ENCODE assay signal across 17 cellular contexts in the genomic region with DNA sequence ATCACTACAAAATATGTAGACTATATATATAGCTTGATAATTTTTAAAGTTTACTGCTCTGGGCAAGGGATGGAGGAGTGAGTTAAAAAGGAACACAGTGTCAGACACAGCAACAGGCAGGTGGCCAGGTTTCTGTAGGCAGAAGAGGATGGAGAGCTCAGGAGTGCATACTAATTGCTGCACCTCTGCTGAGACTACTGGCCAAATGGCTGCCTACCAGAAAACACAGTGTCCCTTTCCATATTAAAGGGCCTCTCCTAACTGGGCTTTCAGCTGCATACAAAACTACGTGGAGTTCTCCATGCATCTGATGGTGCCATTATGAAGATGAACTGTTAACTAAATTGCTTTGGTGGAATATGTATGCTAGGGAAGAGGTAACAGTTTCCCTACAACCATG. TPM values are rescaled to one million over a fixed set of nuclear protein-coding genes. Genes with fewer than 3 reads are reported as not detected.
DNase-seq lines count a peak whose midpoint lies in the region; ATAC-seq and TF ChIP-seq lines count a peak whose summit lies in the region.
"Had no signal": no experiment of that assay in that cellular context is flagged by ENCODE, and none has a peak within 500 bp of the region (broad histone marks: within the 10 kb centered on the region; RNA-seq: fewer than 3 reads in every experiment).

No MANE protein-coding gene starts in this region.

- H2BK5ac ChIP-seq in mesendoderm (ENCODE audit: low read length): no peak overlapping the region

- no peaks in the 10 kb centered on the region for H3K79me1 ChIP-seq in mesendoderm (ENCODE audit: low read length)

- no peaks in the 10 kb centered on the region for H3K4me1 ChIP-seq in mesendoderm (ENCODE audit: control insufficient read depth, low read depth, low read length)
- H3K4me1 ChIP-seq: sigmoid colon had no signal

- H3K27me3 ChIP-seq in mesendoderm (ENCODE audit: insufficient read depth, low read length, poor library complexity): no peaks in the 10 kb centered on the region
- H3K27me3 ChIP-seq: sigmoid colon had no signal

- no peak overlapping the region for H3K23ac ChIP-seq in mesendoderm (ENCODE audit: low read length)

- H3K4me3 Mint-ChIP-seq in brain (peak overlapping the region in 2 of 5 experiments; percentile 82 to 90), mesothelial cell of epicardium (no peak overlapping the region), HFFc6 (no peak overlapping the region)
- H3K4me3 Mint-ChIP-seq: activated naive CD4-positive, alpha-beta T cell treated with anti-CD3 and anti-CD28 coated beads, Interleukin-2, amount 50 U/mL, for 24 hours had no signal

- peak overlapping the region in 3 of 5 experiments; percentile 31 to 97 (median 85) for H3K27ac Mint-ChIP-seq in brain
- H3K27ac Mint-ChIP-seq in mesothelial cell of epicardium: peak overlapping the region; percentile 68
- no peak overlapping the region for H3K27ac Mint-ChIP-seq in HFFc6
- H3K27ac Mint-ChIP-seq: activated naive CD4-positive, alpha-beta T cell treated with anti-CD3 and anti-CD28 coated beads, Interleukin-2, amount 50 U/mL, for 24 hours had no signal

- no peak overlapping the region for H3K18ac ChIP-seq in mesendoderm (ENCODE audit: low read length)

- H2BK15ac ChIP-seq in mesendoderm (replicated peaks; ENCODE audit: low read depth): no peak overlapping the region

- DNase-seq in left ventricle myocardium superior: no peak
- DNase-seq in cardiac septum (ENCODE audit: low spot score): no peak
- no peak for DNase-seq in mesothelial cell of epicardium (ENCODE audit: low spot score in 2 of 2, unreplicated experiment in 2 of 2)
- DNase-seq in mesendoderm: no peak
- DNase-seq in HFFc6: no peak
- no peak for DNase-seq in NOMO-1 treated with DMSO at 0.1 percent for 48 hours (lab: John Stamatoyannopoulos, UW; ENCODE audit: unreplicated experiment)
- DNase-seq: ACHN; activated CD4-positive, CD25-positive, alpha-beta regulatory T cell treated with anti-CD3 and anti-CD28 coated beads, Interleukin-2, amount 50 U/mL, for 72 hours; cortex of kidney; GDM1; NCI-H1436; NCI-H446 treated with DMSO at 0.1 percent for 48 hours; sigmoid colon had no signal

- no peak overlapping the region for H3K4me2 ChIP-seq in mesendoderm (ENCODE audit: low read length)

- ATAC-seq in left ventricle myocardium superior: peak; percentile 79
- ATAC-seq in GM18502 (IDR thresholded peaks at IDR 0.05; ENCODE audit: poor library complexity, unreplicated experiment): no peak

- H4K5ac ChIP-seq in mesendoderm (ENCODE audit: low read length): no peak overlapping the region

- no peak overlapping the region for H3K56ac ChIP-seq in mesendoderm (ENCODE audit: low read length)

- intact Hi-C loops in left ventricle myocardium superior (cut with micrococcal nuclease) (no loop called here), cardiac septum (cut with DNase I) (no loop called here)

- no peak overlapping the region for H3K4ac ChIP-seq in mesendoderm (ENCODE audit: low read depth, low read length)

- H3K27ac ChIP-seq in mesendoderm (ENCODE audit: low read depth, low read length): no peak overlapping the region
- H3K27ac ChIP-seq: RWPE1, sigmoid colon had no signal

- H2BK120ac ChIP-seq in mesendoderm (ENCODE audit: low read depth, low read length): no peak overlapping the region

- H3K79me2 ChIP-seq in mesendoderm (ENCODE audit: control insufficient read depth, insufficient read depth, low read length): no peaks in the 10 kb centered on the region

- H3K9ac ChIP-seq in mesendoderm (ENCODE audit: low read length): no peak overlapping the region

- no peaks in the 10 kb centered on the region for H3K36me3 ChIP-seq in mesendoderm (ENCODE audit: control insufficient read depth, insufficient read depth, low read length)
- H3K36me3 ChIP-seq: sigmoid colon had no signal

- H2AK5ac ChIP-seq in mesendoderm (ENCODE audit: low read length): no peak overlapping the region

- H3K36me3 Mint-ChIP-seq in brain: no peaks in the 10 kb centered on the region
- H3K36me3 Mint-ChIP-seq in mesothelial cell of epicardium: no peaks in the 10 kb centered on the region
- no peaks in the 10 kb centered on the region for H3K36me3 Mint-ChIP-seq in HFFc6 (ENCODE audit: low read depth)

- no peaks in the 10 kb centered on the region for H3K9me3 Mint-ChIP-seq in brain
- no peaks in the 10 kb centered on the region for H3K9me3 Mint-ChIP-seq in mesothelial cell of epicardium
- no peaks in the 10 kb centered on the region for H3K9me3 Mint-ChIP-seq in HFFc6
- H3K9me3 Mint-ChIP-seq: activated naive CD4-positive, alpha-beta T cell treated with anti-CD3 and anti-CD28 coated beads, Interleukin-2, amount 50 U/mL, for 24 hours had no signal

- no CpG with 5 or more reads among the region's 1 CpG for WGBS in mesendoderm (ENCODE audit: extremely low coverage, insufficient coverage, low lambda C conversion rate)

- TF ChIP-seq CTCF in brain (conservative IDR thresholded peaks at IDR 0.05): no peak
- no peak for TF ChIP-seq CTCF in mesothelial cell of epicardium (IDR thresholded peaks at IDR 0.05; ENCODE audit: unreplicated experiment)
- no peak for TF ChIP-seq CTCF in HFFc6 (IDR thresholded peaks at IDR 0.05)

- H4K8ac ChIP-seq in mesendoderm (ENCODE audit: low read depth, low read length): no peak overlapping the region

- H3K4me1 Mint-ChIP-seq in brain (peaks cover 38% of the 10 kb centered on the region), mesothelial cell of epicardium (peaks cover 28% of the 10 kb centered on the region), HFFc6 (ENCODE audit: low read depth) (no peaks in the 10 kb centered on the region)
- H3K4me1 Mint-ChIP-seq: activated naive CD4-positive, alpha-beta T cell treated with anti-CD3 and anti-CD28 coated beads, Interleukin-2, amount 50 U/mL, for 24 hours had no signal

- H3K4me3 ChIP-seq in mesendoderm (ENCODE audit: low read length): no peak overlapping the region
- H3K4me3 ChIP-seq: sigmoid colon had no signal

- H3K27me3 Mint-ChIP-seq in brain (no peaks in the 10 kb centered on the region), mesothelial cell of epicardium (ENCODE audit: low read depth) (no peaks in the 10 kb centered on the region), HFFc6 (ENCODE audit: insufficient read depth) (no peaks in the 10 kb centered on the region; the same call in 1 of the 2 replicates)
- H3K27me3 Mint-ChIP-seq: activated naive CD4-positive, alpha-beta T cell treated with anti-CD3 and anti-CD28 coated beads, Interleukin-2, amount 50 U/mL, for 24 hours had no signal

RNA-seq across cellular contexts. Expression of gene ATP13A4, which starts 1.8 kb away (rescaled TPM):
- total RNA-seq in left ventricle myocardium superior (0.64 TPM), cardiac septum (not detected), mesothelial cell of epicardium (1.9 to 2.0 TPM (median 2.0 TPM) in 3 replicates)
- polyA plus RNA-seq in brain (ENCODE audit: insufficient read depth, low read depth, low replicate concordance): 2.7 TPM
- 0.01 TPM for polyA plus RNA-seq in mesendoderm (2013, experiment 1 of 2)
- polyA plus RNA-seq in mesendoderm (2013, experiment 2 of 2): 0.04 TPM
- total RNA-seq in HFFc6 (2021; fragmentation: NEBNext Ultra II Directional; extraction: Animal tissue kit (Norgen Biotek cat#: 25700)): not detected

RNA-seq across cellular contexts. Expression of gene OPA1, which starts 40.1 kb away (rescaled TPM):
- 131 TPM for total RNA-seq in left ventricle myocardium superior
- total RNA-seq in cardiac septum: 109 TPM
- 24.9 TPM for polyA plus RNA-seq in brain (ENCODE audit: insufficient read depth, low read depth, low replicate concordance)
- total RNA-seq in mesothelial cell of epicardium: 53.4 to 60.1 TPM (median 58.7 TPM) in 3 replicates
- 56.6 TPM for polyA plus RNA-seq in mesendoderm (2013, experiment 1 of 2)
- 54.1 TPM for polyA plus RNA-seq in mesendoderm (2013, experiment 2 of 2)
- 10 to 100 TPM; 55.7 to 69.0 (median 64.9) TPM for total RNA-seq in HFFc6 (2021; fragmentation: NEBNext Ultra II Directional; extraction: Animal tissue kit (Norgen Biotek cat#: 25700))
